In genomic region chr2:204544961-204545860, GRCh38 we compare ENCODE assay signal across 1 cellular context.
TF ChIP-seq lines count a peak whose summit lies in the region.

Gene PARD3B, plus strand, starts transcription at chr2:204545475. Its CDS starts 525 bp downstream, at chr2:204546000.

TF ChIP-seq in GM12878, 131 proteins besides CTCF, POLR2A, EP300 and RAD21 (continued from another document):
- TF ChIP-seq ZBTB40 (IDR thresholded peaks at IDR 0.05; ENCODE audit: borderline replicate concordance) (no peak), NR2F1 (conservative IDR thresholded peaks at IDR 0.05) (0 out of 2 replicates have a peak, but pooled peaks have one; percentile 23)
